In genomic region chr19:21358768-21359451, GRCh38 we compare ENCODE assay signal across 8 cellular contexts. TPM values are rescaled to one million over a fixed set of nuclear protein-coding genes. Genes with fewer than 3 reads are reported as not detected.
A peak's percentile ranks its signal among the peaks of the same experiment; 100 is the strongest.
DNase-seq lines count a peak whose midpoint lies in the region; ATAC-seq, FAIRE-seq and TF ChIP-seq lines count a peak whose summit lies in the region.

ZNF738 (plus strand) TSS chr19:21359000; CDS start chr19:21359141, 141 bp downstream.

- POLR2A ChIA-PET in BJ (lab: Charles Lee): interaction anchor here (1.6 kb wide), 1 partner anchor 30 kb away, joined by 7 read pairs; the partner anchor contains the start of gene ZNF708
- POLR2A ChIA-PET in activated CD8-positive, alpha-beta T cell treated with anti-CD3 and anti-CD28 coated beads for 36 hours (lab: Charles Lee): interaction anchor here (0.6 to 1.8 kb wide), 3 partner anchors 30 to 693 kb away, joined by 3 to 7 read pairs (median 3); partner anchors contain the start of genes ZNF257 and ZNF493

- intact Hi-C loops in activated CD8-positive, alpha-beta T cell treated with anti-CD3 and anti-CD28 coated beads for 36 hours (cut with micrococcal nuclease): no loop called here
- intact Hi-C loops in lower lobe of right lung (cut with DNase I): no loop called here

- H3K4me1 ChIP-seq in lower lobe of right lung: no peaks in the 10 kb centered on the region

- H3K27me3 Mint-ChIP-seq in activated CD8-positive, alpha-beta T cell treated with anti-CD3 and anti-CD28 coated beads for 36 hours: no peaks in the 10 kb centered on the region

- ATAC-seq in HG03442 (IDR thresholded peaks at IDR 0.05; ENCODE audit: unreplicated experiment) (peak; percentile 92), lower lobe of right lung (peak; percentile 98 to 99)
- peak; percentile 99 for ATAC-seq in activated CD8-positive, alpha-beta T cell treated with anti-CD3 and anti-CD28 coated beads for 36 hours

- peaks cover 12% of the 10 kb centered on the region for H3K4me1 Mint-ChIP-seq in activated CD8-positive, alpha-beta T cell treated with anti-CD3 and anti-CD28 coated beads for 36 hours (ENCODE audit: low read depth)

- H3K36me3 Mint-ChIP-seq in activated CD8-positive, alpha-beta T cell treated with anti-CD3 and anti-CD28 coated beads for 36 hours (ENCODE audit: low read depth): peaks cover 32% of the 10 kb centered on the region

- DNase-seq in BJ (ENCODE audit: low read depth) (peak; percentile 80), GM19239 (ENCODE audit: insufficient read length, low spot score) (peak; percentile 57), NCI-H526 treated with DMSO at 0.1 percent for 48 hours (lab: John Stamatoyannopoulos, UW) (peak; percentile 81), lower lobe of right lung (peak; percentile 91)
- DNase-seq in activated CD8-positive, alpha-beta T cell treated with anti-CD3 and anti-CD28 coated beads for 36 hours: peak; percentile 93
- peak; percentile 67 for DNase-seq in effector CD4-positive, alpha-beta T cell
- DNase-seq in stimulated activated CD4-positive, alpha-beta T cell treated with anti-CD3 and anti-CD28 coated beads, TNF-alpha, amount 100 ng/mL, for 1 hour (ENCODE audit: low read depth in 3 of 3, low spot score in 1 of 3): peak; percentile 54 to 63 (median 57)

- H3K4me3 ChIP-seq in BJ (ENCODE audit: low read depth, low read length) (peak within 1 kb of the TSS; percentile 88), lower lobe of right lung (peak within 1 kb of the TSS; percentile 70)

- H3K36me3 ChIP-seq in BJ (ENCODE audit: control insufficient read depth, insufficient read depth, low read length) (peaks cover 2% of the 10 kb centered on the region; the same call in 1 of the 2 replicates), lower lobe of right lung (peaks cover 8% of the 10 kb centered on the region)

- peak within 1 kb of the TSS; percentile 99 for H3K4me3 Mint-ChIP-seq in activated CD8-positive, alpha-beta T cell treated with anti-CD3 and anti-CD28 coated beads for 36 hours

- H3K27me3 ChIP-seq in BJ (ENCODE audit: control insufficient read depth, insufficient read depth, low read length) (no peaks in the 10 kb centered on the region), lower lobe of right lung (ENCODE audit: low read depth) (no peaks in the 10 kb centered on the region)

- TF ChIP-seq CTCF in BJ (IDR thresholded peaks at IDR 0.05; ENCODE audit: insufficient read depth, low read depth, low read length) (0 out of 2 replicates have a peak, but pooled peaks have one; percentile 14), lower lobe of right lung (IDR thresholded peaks at IDR 0.05) (no peak)
- TF ChIP-seq CTCF in activated CD8-positive, alpha-beta T cell treated with anti-CD3 and anti-CD28 coated beads for 36 hours (IDR thresholded peaks at IDR 0.05): no peak

- FAIRE-seq in GM19239 (lab: Jason Lieb, UNC): peak; percentile 93

- no peaks in the 10 kb centered on the region for H3K9me3 Mint-ChIP-seq in activated CD8-positive, alpha-beta T cell treated with anti-CD3 and anti-CD28 coated beads for 36 hours

- H3K27ac ChIP-seq in lower lobe of right lung: peak within 1 kb of the TSS; percentile 83

- no peaks in the 10 kb centered on the region for H3K9me3 ChIP-seq in lower lobe of right lung

- peak within 1 kb of the TSS; percentile 96 for H3K27ac Mint-ChIP-seq in activated CD8-positive, alpha-beta T cell treated with anti-CD3 and anti-CD28 coated beads for 36 hours

- CTCF ChIA-PET in BJ (lab: Yijun Ruan, JAX): interaction anchor here (0.5 to 1.2 kb wide), 3 partner anchors 16 to 472 kb away, joined by 3 read pairs; partner anchors contain the start of gene ZNF708
- CTCF ChIA-PET in activated CD8-positive, alpha-beta T cell treated with anti-CD3 and anti-CD28 coated beads for 36 hours (lab: Charles Lee): no interaction called here

RNA-seq across cellular contexts. Expression of gene ZNF738, which starts in this region (rescaled TPM):
- polyA plus RNA-seq in BJ (2011; rRNA removed): 4.2 and 6.4 TPM in 2 replicates
- 1.6 and 2.4 TPM in 2 replicates for polyA minus RNA-seq in BJ (2011; rRNA and poly(A)+ RNA removed)
- total RNA-seq in activated CD8-positive, alpha-beta T cell treated with anti-CD3 and anti-CD28 coated beads for 36 hours: 10 to 100 TPM; 17.7 to 18.9 TPM
- total RNA-seq in lower lobe of right lung: 5.7 TPM

Comparison
In these comparisons a context has a peak if more than half of its experiments do, and no peak if none do; other contexts are left out.
1. Peak in every context shown above with its lines: DNase-seq, ATAC-seq, H3K4me3 ChIP-seq and H3K27ac ChIP-seq.